23 cellular contexts compared by ENCODE assay signal in genomic region chr3:34102290-34102689, GRCh38.
DNase-seq lines count a peak whose midpoint lies in the region; ATAC-seq, FAIRE-seq and TF ChIP-seq lines count a peak whose summit lies in the region.
"Had no signal": no experiment of that assay in that cellular context is flagged by ENCODE, and none has a peak within 500 bp of the region (broad histone marks: within the 10 kb centered on the region; RNA-seq: fewer than 3 reads in every experiment).

No MANE protein-coding gene starts in this region.

- H3K79me2 ChIP-seq in OCI-LY3 (ENCODE audit: low read length) = no peaks in the 10 kb centered on the region

- no peak overlapping the region for H3K9ac ChIP-seq in BLaER1
- no peak overlapping the region for H3K9ac ChIP-seq in OCI-LY3 (ENCODE audit: low read length)
- H3K9ac ChIP-seq: GM23248 had no signal

- peak; percentile 57 for FAIRE-seq in GM19239 (lab: Jason Lieb, UNC)
- FAIRE-seq: A204.1, D721Med had no signal

- H4K20me1 ChIP-seq in BLaER1 (no peaks in the 10 kb centered on the region), OCI-LY3 (ENCODE audit: insufficient read depth, low read length) (no peaks in the 10 kb centered on the region)

- H3K4me2 ChIP-seq in BLaER1 (peak overlapping the region; percentile 46), OCI-LY3 (ENCODE audit: low read length) (peak overlapping the region; percentile 57)

- DNase-seq in GM19239 (ENCODE audit: insufficient read length, low spot score) (no peak), retinal pigment epithelial cell (ENCODE audit: low read depth) (peak; percentile 3), testis (no peak)
- DNase-seq in activated CD4-positive, alpha-beta T cell treated with anti-CD3 and anti-CD28 coated beads, Interleukin-2, amount 50 U/mL, for 1 hour = no peak
- DNase-seq: GM23248, IMR-90, MG63, NCI-H1048, NCI-H1436 treated with DMSO at 0.1 percent for 48 hours, NCI-H2029 treated with DMSO at 0.1 percent for 48 hours, NCI-H2171 treated with DMSO at 0.1 percent for 48 hours, NCI-H446 treated with DMSO at 0.1 percent for 48 hours, NCI-H69, Peyer's patch had no signal

- WGBS in testis, 2 donors = 73 to 76% methylated on average over 4 of the region's 4 CpGs

- intact Hi-C loops in testis (cut with DNase I; ENCODE audit: low total_unique reads) = no loop called here

- no peaks in the 10 kb centered on the region for H3K27me3 ChIP-seq in BLaER1
- H3K27me3 ChIP-seq in OCI-LY3 (ENCODE audit: low read depth, low read length) = no peaks in the 10 kb centered on the region
- no peaks in the 10 kb centered on the region for H3K27me3 ChIP-seq in testis
- H3K27me3 ChIP-seq: MG63, Peyer's patch had no signal

- H3K36me3 ChIP-seq in BLaER1 (no peaks in the 10 kb centered on the region), OCI-LY3 (replicated peaks; ENCODE audit: low read depth, low read length) (no peaks in the 10 kb centered on the region), testis (ENCODE audit: low read depth, missing control alignments) (no peaks in the 10 kb centered on the region)
- H3K36me3 ChIP-seq: MG63, Peyer's patch had no signal

- H3K4me3 ChIP-seq in BLaER1 = no peak overlapping the region
- H3K4me3 ChIP-seq in OCI-LY3 (ENCODE audit: low read length) = peak overlapping the region; percentile 11; the same call in 1 of the 2 replicates
- H3K4me3 ChIP-seq in retinal pigment epithelial cell (ENCODE audit: low read length) = no peak overlapping the region
- no peak overlapping the region for H3K4me3 ChIP-seq in testis
- H3K4me3 ChIP-seq: GM23248, MG63, Peyer's patch had no signal

- no peak for ATAC-seq in GM18858 (IDR thresholded peaks at IDR 0.05; ENCODE audit: unreplicated experiment)
- ATAC-seq: HCT116, Right ventricle myocardium inferior had no signal

- TF ChIP-seq POLR2A in testis (IDR thresholded peaks at IDR 0.05) = no peak

- no peak overlapping the region for H3K27ac ChIP-seq in BLaER1
- no peak overlapping the region for H3K27ac ChIP-seq in OCI-LY3 (ENCODE audit: low read length)
- no peak overlapping the region for H3K27ac ChIP-seq in testis
- H3K27ac ChIP-seq: C4-2B, GM23248, HL-60, Peyer's patch had no signal

- H3K4me1 ChIP-seq in BLaER1 = peaks cover 18% of the 10 kb centered on the region
- peaks cover 43% of the 10 kb centered on the region for H3K4me1 ChIP-seq in OCI-LY3 (ENCODE audit: low read length)
- H3K4me1 ChIP-seq in testis = no peaks in the 10 kb centered on the region
- H3K4me1 ChIP-seq: Peyer's patch had no signal

- H3K9me3 ChIP-seq in BLaER1 (peaks cover 10% of the 10 kb centered on the region), OCI-LY3 (ENCODE audit: insufficient read depth, low read length) (no peaks in the 10 kb centered on the region), testis (no peaks in the 10 kb centered on the region)
- H3K9me3 ChIP-seq: MG63, Peyer's patch had no signal

- TF ChIP-seq CTCF in OCI-LY3 (IDR thresholded peaks at IDR 0.05; ENCODE audit: low read depth, low read length) (no peak), retinal pigment epithelial cell (conservative IDR thresholded peaks at IDR 0.05; ENCODE audit: low read depth, low read length) (no peak), testis (IDR thresholded peaks at IDR 0.05) (no peak)

- no peak overlapping the region for H2AFZ ChIP-seq in OCI-LY3 (ENCODE audit: low read depth, low read length)
- H2AFZ ChIP-seq: GM23248 had no signal
